Comparison of ENCODE assay signal across 38 cellular contexts in genomic region chr1:244590670-244591069, GRCh38.
"Had no signal": no experiment of that assay in that cellular context is flagged by ENCODE, and none has a peak within 500 bp of the region (broad histone marks: within the 10 kb centered on the region; RNA-seq: fewer than 3 reads in every experiment).

No MANE protein-coding gene starts in this region.

- ATAC-seq: activated CD4-positive, alpha-beta T cell treated with anti-CD3 and anti-CD28 coated beads for 36 hours; activated CD4-positive, CD25-positive, alpha-beta regulatory T cell treated with anti-CD3 and anti-CD28 coated beads, Interleukin-2, amount 50 U/mL, for 24 hours; activated CD8-positive, alpha-beta memory T cell treated with anti-CD3 and anti-CD28 coated beads, Interleukin-2, amount 10 ng/mL, durations not matched to agents 7 days and 5 days; activated CD8-positive, alpha-beta T cell treated with anti-CD3 and anti-CD28 coated beads, Interleukin-2, amount 10 ng/mL, durations not matched to agents 7 days and 5 days; activated naive CD4-positive, alpha-beta T cell treated with anti-CD3 and anti-CD28 coated beads, Interleukin-2, amount 50 U/mL, for 72 hours; activated T-helper 17 cell treated with anti-CD3 and anti-CD28 coated beads, Interleukin-2, amount 50 U/mL, for 72 hours had no signal

- H3K4me3 ChIP-seq: adrenal gland, ascending aorta, cardiac muscle cell, colonic mucosa had no signal

- H3K36me3 Mint-ChIP-seq: activated CD8-positive, alpha-beta memory T cell treated with anti-CD3 and anti-CD28 coated beads, Interleukin-2, amount 10 ng/mL, durations not matched to agents 7 days and 5 days; activated naive CD4-positive, alpha-beta T cell treated with anti-CD3 and anti-CD28 coated beads, Interleukin-2, amount 50 U/mL, for 72 hours; activated naive CD8-positive, alpha-beta T cell treated with anti-CD3 and anti-CD28 coated beads for 36 hours; brain had no signal

- FAIRE-seq: bronchial epithelial cell had no signal

- H3K4me3 Mint-ChIP-seq: activated CD4-positive, alpha-beta memory T cell treated with anti-CD3 and anti-CD28 coated beads, Interleukin-2, amount 10 ng/mL, durations not matched to agents 7 days and 5 days; activated CD4-positive, alpha-beta T cell treated with anti-CD3 and anti-CD28 coated beads for 36 hours; activated CD4-positive, alpha-beta T cell treated with anti-CD3 and anti-CD28 coated beads, Interleukin-2, amount 10 ng/mL, durations not matched to agents 7 days and 5 days; activated CD8-positive, alpha-beta memory T cell treated with anti-CD3 and anti-CD28 coated beads, Interleukin-2, amount 10 ng/mL, durations not matched to agents 7 days and 5 days; activated CD8-positive, alpha-beta T cell treated with anti-CD3 and anti-CD28 coated beads, Interleukin-2, amount 10 ng/mL, durations not matched to agents 7 days and 5 days; activated naive CD4-positive, alpha-beta T cell treated with anti-CD3 and anti-CD28 coated beads for 36 hours; activated naive CD8-positive, alpha-beta T cell treated with anti-CD3 and anti-CD28 coated beads for 36 hours; activated T-cell treated with anti-CD3 and anti-CD28 coated beads, Interleukin-2, amount 50 U/mL, for 24 hours; activated T-helper 1 cell treated with anti-CD3 and anti-CD28 coated beads, Interleukin-12 subunit alpha, Interleukin-12 subunit beta, Interleukin-2, Interleukin-4 antibody, amounts not matched to agents 30 ng/mL and 10 ng/mL and 1 ng/mL, durations not matched to agents 14 hours and 24 hours and 36 hours; activated T-helper 17 cell treated with anti-CD3 and anti-CD28 coated beads, Interleukin-2, amount 50 U/mL, for 72 hours; brain; central memory CD8-positive, alpha-beta T cell; T-helper 1 cell treated with Interleukin-12 subunit alpha and Interleukin-12 subunit beta and Interleukin-4 antibody, amounts not matched to agents 30 μg/mL and 1 μg/mL, for 36 hours; T-helper 2 cell treated with Interferon-gamma antibody and Interleukin-4, amounts not matched to agents 5 μg/mL and 100 μg/mL, for 36 hours had no signal

- H3K9me3 ChIP-seq: adrenal gland, ascending aorta, colonic mucosa had no signal

- H3K36me3 ChIP-seq: adrenal gland, ascending aorta, cardiac muscle cell, colonic mucosa had no signal

- H3K27me3 Mint-ChIP-seq: activated CD4-positive, alpha-beta T cell treated with anti-CD3 and anti-CD28 coated beads, Interleukin-2, amount 10 ng/mL, durations not matched to agents 7 days and 5 days; activated naive CD8-positive, alpha-beta T cell treated with anti-CD3 and anti-CD28 coated beads for 36 hours; activated T-cell treated with anti-CD3 and anti-CD28 coated beads, Interleukin-2, amount 50 U/mL, for 24 hours; activated T-helper 17 cell treated with anti-CD3 and anti-CD28 coated beads, Interleukin-2, amount 50 U/mL, for 72 hours; brain had no signal

- H3K4me1 ChIP-seq: adrenal gland, ascending aorta, colonic mucosa had no signal

- H3K27ac ChIP-seq: adrenal gland, ascending aorta, cardiac muscle cell, colonic mucosa, VCaP had no signal

- H3K9me3 Mint-ChIP-seq: activated naive CD8-positive, alpha-beta T cell treated with anti-CD3 and anti-CD28 coated beads for 36 hours; activated T-helper 17 cell treated with anti-CD3 and anti-CD28 coated beads, Interleukin-2, amount 50 U/mL, for 72 hours; central memory CD8-positive, alpha-beta T cell; T-helper 1 cell treated with Interleukin-12 subunit alpha and Interleukin-12 subunit beta and Interleukin-4 antibody, amounts not matched to agents 30 μg/mL and 1 μg/mL, for 36 hours had no signal

- H3K27me3 ChIP-seq: adrenal gland, ascending aorta, cardiac muscle cell, colonic mucosa had no signal

- H3K4me1 Mint-ChIP-seq: activated CD4-positive, alpha-beta T cell treated with anti-CD3 and anti-CD28 coated beads, Interleukin-2, amount 10 ng/mL, durations not matched to agents 7 days and 5 days; activated CD8-positive, alpha-beta memory T cell treated with anti-CD3 and anti-CD28 coated beads, Interleukin-2, amount 10 ng/mL, durations not matched to agents 7 days and 5 days; central memory CD8-positive, alpha-beta T cell had no signal

- H3K27ac Mint-ChIP-seq: activated CD4-positive, alpha-beta memory T cell treated with anti-CD3 and anti-CD28 coated beads, Interleukin-2, amount 10 ng/mL, durations not matched to agents 7 days and 5 days; activated CD4-positive, alpha-beta T cell treated with anti-CD3 and anti-CD28 coated beads for 36 hours; activated CD4-positive, alpha-beta T cell treated with anti-CD3 and anti-CD28 coated beads, Interleukin-2, amount 10 ng/mL, durations not matched to agents 7 days and 5 days; activated CD8-positive, alpha-beta memory T cell treated with anti-CD3 and anti-CD28 coated beads, Interleukin-2, amount 10 ng/mL, durations not matched to agents 7 days and 5 days; activated CD8-positive, alpha-beta T cell treated with anti-CD3 and anti-CD28 coated beads, Interleukin-2, amount 10 ng/mL, durations not matched to agents 7 days and 5 days; activated naive CD4-positive, alpha-beta T cell treated with anti-CD3 and anti-CD28 coated beads for 36 hours; activated naive CD4-positive, alpha-beta T cell treated with anti-CD3 and anti-CD28 coated beads, Interleukin-2, amount 50 U/mL, for 72 hours; activated naive CD8-positive, alpha-beta T cell treated with anti-CD3 and anti-CD28 coated beads for 36 hours; activated T-cell treated with anti-CD3 and anti-CD28 coated beads, Interleukin-2, amount 50 U/mL, for 24 hours; activated T-helper 1 cell treated with anti-CD3 and anti-CD28 coated beads, Interleukin-12 subunit alpha, Interleukin-12 subunit beta, Interleukin-2, Interleukin-4 antibody, amounts not matched to agents 30 ng/mL and 10 ng/mL and 1 ng/mL, durations not matched to agents 14 hours and 24 hours and 36 hours; activated T-helper 17 cell treated with anti-CD3 and anti-CD28 coated beads, Interleukin-2, amount 50 U/mL, for 72 hours; brain; T-helper 1 cell treated with Interleukin-12 subunit alpha and Interleukin-12 subunit beta and Interleukin-4 antibody, amounts not matched to agents 30 μg/mL and 1 μg/mL, for 36 hours; T-helper 2 cell treated with Interferon-gamma antibody and Interleukin-4, amounts not matched to agents 5 μg/mL and 100 μg/mL, for 36 hours had no signal

- DNase-seq: activated CD4-positive, alpha-beta memory T cell treated with anti-CD3 and anti-CD28 coated beads, Interleukin-2, amount 10 ng/mL, durations not matched to agents 7 days and 5 days; activated CD4-positive, alpha-beta T cell treated with anti-CD3 and anti-CD28 coated beads for 1 hour; activated CD4-positive, alpha-beta T cell treated with anti-CD3 and anti-CD28 coated beads for 36 hours; activated CD4-positive, alpha-beta T cell treated with anti-CD3 and anti-CD28 coated beads for 48 hours; activated CD4-positive, alpha-beta T cell treated with anti-CD3 and anti-CD28 coated beads, Interleukin-2, amount 10 ng/mL, durations not matched to agents 7 days and 5 days; activated CD4-positive, alpha-beta T cell treated with anti-CD3 and anti-CD28 coated beads, Interleukin-2, amount 50 U/mL, for 48 hours; activated CD4-positive, CD25-positive, alpha-beta regulatory T cell; activated CD8-positive, alpha-beta memory T cell treated with anti-CD3 and anti-CD28 coated beads for 24 hours; activated CD8-positive, alpha-beta memory T cell treated with anti-CD3 and anti-CD28 coated beads, Interleukin-2, amount 10 ng/mL, durations not matched to agents 7 days and 5 days; activated CD8-positive, alpha-beta memory T cell treated with anti-CD3 and anti-CD28 coated beads, Interleukin-2, amount 50 U/mL, for 48 hours; activated CD8-positive, alpha-beta T cell treated with anti-CD3 and anti-CD28 coated beads, Interleukin-2, amount 10 ng/mL, durations not matched to agents 7 days and 5 days; activated effector memory CD4-positive, alpha-beta T cell treated with anti-CD3 and anti-CD28 coated beads, Interleukin-2, amount 50 U/mL, for 16 hours; activated gamma-delta T cell treated with Interleukin-2 at 50 U/mL for 16 hours; activated naive CD4-positive, alpha-beta T cell; activated naive CD4-positive, alpha-beta T cell treated with anti-CD3 and anti-CD28 coated beads for 36 hours; activated naive CD4-positive, alpha-beta T cell treated with anti-CD3 and anti-CD28 coated beads, Interleukin-2, amount 50 U/mL, for 16 hours; activated naive CD8-positive, alpha-beta T cell treated with anti-CD3 and anti-CD28 coated beads for 36 hours; activated T-cell treated with anti-CD3 and anti-CD28 coated beads, Interleukin-2, amount 50 U/mL, for 24 hours; activated T-cell treated with anti-CD3 and anti-CD28 coated beads, Interleukin-2, amount 50 U/mL, for 48 hours; adrenal gland; amniotic stem cell; caudate nucleus; cerebellar nuclear complex; colonic mucosa; T-helper 2 cell; T-helper 9 cell had no signal
